Comparison of ENCODE assay signal across 17 cellular contexts in genomic region chr18:46519870-46520269, GRCh38.
"Had no signal": no experiment of that assay in that cellular context is flagged by ENCODE, and none has a peak within 500 bp of the region (broad histone marks: within the 10 kb centered on the region; RNA-seq: fewer than 3 reads in every experiment).

No MANE protein-coding gene starts in this region.

- H3K27ac ChIP-seq: colonic mucosa, esophagus muscularis mucosa, foreskin keratinocyte, gastrocnemius medialis, heart right ventricle, left lung, lower lobe of right lung had no signal

- H3K36me3 ChIP-seq: colonic mucosa, esophagus muscularis mucosa, gastrocnemius medialis, left lung, lower lobe of right lung had no signal

- DNase-seq: cerebellar nuclear complex; colonic mucosa; cortex of kidney; effector CD8-positive, alpha-beta T cell; foreskin keratinocyte; gastrocnemius medialis; glutamatergic neuron; head of caudate nucleus; heart right ventricle; hippocampal formation; left cardiac atrium; left lung; left ventricle myocardium superior; lower lobe of right lung; mesenchymal stem cell; mucosa of descending colon had no signal

- H3K27me3 ChIP-seq: colonic mucosa, esophagus muscularis mucosa, foreskin keratinocyte, gastrocnemius medialis, heart right ventricle had no signal

- H3K9me3 ChIP-seq: colonic mucosa, gastrocnemius medialis, left lung, lower lobe of right lung, mucosa of descending colon had no signal

- H3K4me3 ChIP-seq: colonic mucosa, esophagus muscularis mucosa, gastrocnemius medialis, heart right ventricle, left lung, lower lobe of right lung, mucosa of descending colon had no signal
